In the genomic region with DNA sequence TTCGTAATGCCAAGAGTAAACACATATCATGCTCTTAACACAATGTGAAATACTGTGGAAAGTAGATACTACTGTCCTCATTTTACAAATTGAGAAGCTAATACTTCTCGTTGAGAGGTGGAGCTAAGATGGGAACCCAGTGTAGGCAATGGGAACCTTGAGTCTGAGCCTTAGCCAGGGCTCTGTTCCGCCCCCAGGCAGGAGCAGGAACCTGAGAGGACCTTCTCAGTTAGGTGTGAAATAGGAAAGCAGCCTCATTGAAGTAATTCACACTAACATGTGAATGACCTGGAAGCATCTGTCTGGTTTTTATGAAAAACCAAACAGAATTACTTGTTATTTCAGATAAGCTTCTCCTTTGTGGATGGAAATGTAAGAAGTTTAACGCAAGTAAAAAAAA, we compare ENCODE assay signal across 8 cellular contexts.
"Had no signal": no experiment of that assay in that cellular context is flagged by ENCODE, and none has a peak within 500 bp of the region (broad histone marks: within the 10 kb centered on the region; RNA-seq: fewer than 3 reads in every experiment).

No MANE protein-coding gene starts in this region.

- H3K4me1 ChIP-seq: HAP-1 had no signal

- H3K4me3 Mint-ChIP-seq: HFFc6 had no signal

- H3K9me3 ChIP-seq: HAP-1 had no signal

- ATAC-seq: HCT116, K562 had no signal

- H3K27ac ChIP-seq: GM23248 had no signal

- DNase-seq: GM23248, GOT3, H7, HFFc6, IMR-90 had no signal

- H3K36me3 ChIP-seq: HAP-1 had no signal

- H3K27ac Mint-ChIP-seq: HFFc6 had no signal

- H3K4me3 ChIP-seq: GM23248, HAP-1, K562 had no signal
